1 cellular context compared by ENCODE assay signal in the genomic region with DNA sequence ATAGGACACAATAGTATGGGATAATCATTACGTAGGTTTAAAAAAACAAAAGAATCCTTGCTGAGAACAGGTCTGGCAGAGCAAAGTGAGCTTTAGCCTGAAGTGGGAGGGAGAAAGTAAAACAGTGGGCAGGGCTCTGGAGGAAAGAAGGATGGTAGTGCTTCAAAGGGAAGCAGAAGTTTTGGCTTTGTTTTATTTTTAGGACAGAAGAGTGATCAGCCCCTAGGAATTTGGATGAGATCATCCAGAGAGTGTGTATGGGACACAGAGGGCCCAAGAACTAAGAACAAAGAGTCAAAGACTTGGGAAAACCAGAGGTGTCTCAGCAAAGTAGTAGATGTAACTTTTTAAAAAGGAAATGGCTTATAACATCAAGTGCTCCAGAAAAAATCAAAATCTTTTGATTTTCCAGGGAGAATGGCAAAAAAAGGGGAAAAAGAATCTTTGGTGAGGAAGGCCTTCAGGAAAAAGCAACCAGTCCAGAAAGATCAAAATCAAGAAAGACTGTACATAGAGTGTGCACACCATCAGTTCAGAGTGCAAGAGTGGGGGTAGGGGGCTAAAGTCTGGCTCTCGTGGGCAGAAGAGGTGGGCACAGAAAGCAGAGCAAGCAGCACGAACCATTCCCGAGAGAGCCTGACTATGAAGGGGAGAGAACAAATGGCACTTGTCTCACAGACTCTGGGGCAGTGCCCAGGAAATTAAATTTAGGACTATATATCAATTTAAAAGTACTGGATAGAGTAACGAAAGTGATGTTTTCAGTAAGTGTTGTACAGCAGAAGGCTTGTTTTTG.
TF ChIP-seq lines count a peak whose summit lies in the region.

No MANE protein-coding gene starts in this region.

TF ChIP-seq in H1, 55 proteins besides CTCF, POLR2A, EP300 and RAD21:
- TF ChIP-seq JUND (IDR thresholded peaks at IDR 0.05; ENCODE audit: low read length) (0 out of 2 replicates have a peak, but pooled peaks have one; percentile 43), BRCA1 (IDR thresholded peaks at IDR 0.05; ENCODE audit: low read depth, low read length) (no peak)
TF ChIP-seq in H1: peak in this region for 1.
